In genomic region chr12:97886548-97887176, GRCh38 we compare ENCODE assay signal across 29 cellular contexts.
"Had no signal": no experiment of that assay in that cellular context is flagged by ENCODE, and none has a peak within 500 bp of the region (broad histone marks: within the 10 kb centered on the region; RNA-seq: fewer than 3 reads in every experiment).

No MANE protein-coding gene starts in this region.

- H3K9me3 ChIP-seq: adrenal gland, body of pancreas, colonic mucosa had no signal

- H3K4me1 ChIP-seq: adrenal gland, body of pancreas, colonic mucosa had no signal

- H3K4me3 ChIP-seq: adrenal gland, body of pancreas, cardiac muscle cell, colonic mucosa had no signal

- DNase-seq: activated CD4-positive, alpha-beta memory T cell treated with anti-CD3 and anti-CD28 coated beads for 36 hours; activated CD4-positive, alpha-beta T cell treated with anti-CD3 and anti-CD28 coated beads for 36 hours; activated CD4-positive, alpha-beta T cell treated with anti-CD3 and anti-CD28 coated beads, Interleukin-2, amount 10 ng/mL, durations not matched to agents 24 days and 14 days; activated CD4-positive, CD25-positive, alpha-beta regulatory T cell; activated CD4-positive, CD25-positive, alpha-beta regulatory T cell treated with anti-CD3 and anti-CD28 coated beads, Interleukin-2, amount 50 U/mL, for 72 hours; activated CD8-positive, alpha-beta memory T cell treated with anti-CD3 and anti-CD28 coated beads, Interleukin-2, amount 10 ng/mL, durations not matched to agents 7 days and 5 days; activated CD8-positive, alpha-beta memory T cell treated with anti-CD3 and anti-CD28 coated beads, Interleukin-2, amount 50 U/mL, for 4 hours; activated CD8-positive, alpha-beta T cell treated with anti-CD3 and anti-CD28 coated beads, Interleukin-2, amount 10 ng/mL, durations not matched to agents 7 days and 5 days; activated effector memory CD4-positive, alpha-beta T cell treated with anti-CD3 and anti-CD28 coated beads, Interleukin-2, amount 50 U/mL, for 16 hours; activated naive CD4-positive, alpha-beta T cell treated with anti-CD3 and anti-CD28 coated beads for 36 hours; activated naive CD8-positive, alpha-beta T cell treated with anti-CD3 and anti-CD28 coated beads for 36 hours; activated naive CD8-positive, alpha-beta T cell treated with anti-CD3 and anti-CD28 coated beads, Interleukin-2, amount 50 U/mL, for 24 hours; activated T-cell treated with anti-CD3 and anti-CD28 coated beads, Interleukin-2, amount 50 U/mL, for 1 hour; activated T-cell treated with anti-CD3 and anti-CD28 coated beads, Interleukin-2, amount 50 U/mL, for 48 hours; adrenal gland; amygdala; aorta; central memory CD4-positive, alpha-beta T cell; cerebellar nuclear complex; colonic mucosa; effector CD8-positive, alpha-beta T cell; foreskin fibroblast; glutamatergic neuron; T-helper 1 cell; T-helper 17 cell; T1000 had no signal

- H3K36me3 ChIP-seq: adrenal gland, cardiac muscle cell, colonic mucosa had no signal

- H3K27ac ChIP-seq: adrenal gland, cardiac muscle cell, colonic mucosa, epithelial cell of prostate had no signal

- H3K27me3 ChIP-seq: adrenal gland, body of pancreas, cardiac muscle cell, colonic mucosa had no signal
